In the genomic region with DNA sequence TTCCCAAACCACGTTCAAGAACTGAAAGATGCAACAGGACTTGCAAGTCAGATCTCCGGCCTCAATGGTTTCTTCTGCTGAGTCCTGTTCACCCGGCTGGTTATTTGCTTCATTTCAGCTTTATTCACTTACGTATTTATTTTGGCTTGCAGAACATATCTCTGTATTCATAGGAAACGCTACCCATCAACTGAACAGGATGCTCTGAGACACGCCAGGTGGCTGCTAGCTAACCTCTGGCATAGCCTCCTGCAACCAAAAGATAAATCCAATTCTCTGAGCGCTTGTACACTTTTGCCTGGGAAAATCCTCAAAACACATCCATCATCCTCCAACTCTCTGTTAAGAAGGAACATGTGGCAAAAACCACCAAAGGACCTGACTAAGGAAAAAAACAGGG, we compare ENCODE assay signal across 31 cellular contexts.
"Had no signal": no experiment of that assay in that cellular context is flagged by ENCODE, and none has a peak within 500 bp of the region (broad histone marks: within the 10 kb centered on the region; RNA-seq: fewer than 3 reads in every experiment).

No MANE protein-coding gene starts in this region.

- DNase-seq: activated B cell treated with CpG ODN at 0.5 μM for 24 hours; activated CD4-positive, alpha-beta T cell treated with anti-CD3 and anti-CD28 coated beads for 48 hours; activated CD4-positive, alpha-beta T cell treated with anti-CD3 and anti-CD28 coated beads, Interleukin-2, amount 50 U/mL, for 1 hour; activated CD4-positive, alpha-beta T cell treated with anti-CD3 and anti-CD28 coated beads, Interleukin-2, amount 50 U/mL, for 48 hours; activated CD8-positive, alpha-beta memory T cell treated with anti-CD3 and anti-CD28 coated beads for 24 hours; activated CD8-positive, alpha-beta T cell treated with anti-CD3 and anti-CD28 coated beads for 36 hours; activated effector memory CD4-positive, alpha-beta T cell treated with Interleukin-2 at 50 U/mL for 16 hours; activated gamma-delta T cell treated with Interleukin-2 at 50 U/mL for 16 hours; activated naive CD4-positive, alpha-beta T cell treated with anti-CD3 and anti-CD28 coated beads, Interleukin-2, amount 50 U/mL, for 16 hours; activated naive CD4-positive, alpha-beta T cell treated with Interleukin-2 at 50 U/mL for 16 hours; activated T-cell treated with anti-CD3 and anti-CD28 coated beads, Interleukin-2, amount 50 U/mL, for 4 hours; amniotic stem cell; anterior cingulate cortex; brain microvascular endothelial cell; colonic mucosa; effector memory CD4-positive, alpha-beta T cell; endodermal cell; erythroblast; foreskin keratinocyte; heart right ventricle; T-helper 1 cell; T-helper 17 cell; T1000; WERI-Rb-1 had no signal

- H3K4me3 ChIP-seq: colonic mucosa, esophagus muscularis mucosa, gastroesophageal sphincter, heart right ventricle had no signal

- H3K36me3 ChIP-seq: brain microvascular endothelial cell, colonic mucosa, esophagus muscularis mucosa, gastroesophageal sphincter, heart right ventricle had no signal

- H3K27ac ChIP-seq: brain microvascular endothelial cell, colonic mucosa, esophagus muscularis mucosa, foreskin keratinocyte, gastroesophageal sphincter, heart right ventricle, WERI-Rb-1 had no signal

- H3K27ac Mint-ChIP-seq: activated B cell treated with CpG ODN at 0.5 μM for 24 hours; activated CD8-positive, alpha-beta T cell treated with anti-CD3 and anti-CD28 coated beads for 36 hours; activated naive CD8-positive, alpha-beta T cell; activated T-helper 17 cell treated with anti-CD3 and anti-CD28 coated beads, Interleukin-2, amount 50 U/mL, for 72 hours; endodermal cell; T-helper 17 cell; T-helper 2 cell treated with Interferon-gamma antibody and Interleukin-4, amounts not matched to agents 5 μg/mL and 100 μg/mL, for 36 hours had no signal

- ATAC-seq: activated CD4-positive, CD25-positive, alpha-beta regulatory T cell treated with anti-CD3 and anti-CD28 coated beads, Interleukin-2, amount 50 U/mL, for 24 hours; activated CD8-positive, alpha-beta T cell treated with anti-CD3 and anti-CD28 coated beads for 36 hours; activated T-cell treated with anti-CD3 and anti-CD28 coated beads, Interleukin-2, amount 50 U/mL, for 4 hours; activated T-helper 17 cell treated with anti-CD3 and anti-CD28 coated beads, Interleukin-2, amount 50 U/mL, for 72 hours; foreskin keratinocyte; gastroesophageal sphincter; heart right ventricle; T-helper 17 cell had no signal

- H3K4me1 Mint-ChIP-seq: activated B cell treated with CpG ODN at 0.5 μM for 24 hours; activated T-helper 17 cell treated with anti-CD3 and anti-CD28 coated beads, Interleukin-2, amount 50 U/mL, for 72 hours; central memory CD8-positive, alpha-beta T cell had no signal

- H3K9me3 ChIP-seq: colonic mucosa, esophagus muscularis mucosa, gastroesophageal sphincter, heart right ventricle had no signal

- H3K4me1 ChIP-seq: colonic mucosa, gastroesophageal sphincter had no signal

- H3K27me3 Mint-ChIP-seq: activated B cell treated with CpG ODN at 0.5 μM for 24 hours; activated CD8-positive, alpha-beta T cell treated with anti-CD3 and anti-CD28 coated beads for 36 hours; activated naive CD8-positive, alpha-beta T cell; activated T-helper 17 cell treated with anti-CD3 and anti-CD28 coated beads, Interleukin-2, amount 50 U/mL, for 72 hours; central memory CD8-positive, alpha-beta T cell; T-helper 17 cell had no signal

- H3K4me3 Mint-ChIP-seq: activated B cell treated with CpG ODN at 0.5 μM for 24 hours; activated CD8-positive, alpha-beta T cell treated with anti-CD3 and anti-CD28 coated beads for 36 hours; activated naive CD8-positive, alpha-beta T cell; activated T-cell treated with anti-CD3 and anti-CD28 coated beads, Interleukin-2, amount 50 U/mL, for 4 hours; activated T-helper 17 cell treated with anti-CD3 and anti-CD28 coated beads, Interleukin-2, amount 50 U/mL, for 72 hours; central memory CD8-positive, alpha-beta T cell; endodermal cell; T-helper 17 cell; T-helper 2 cell treated with Interferon-gamma antibody and Interleukin-4, amounts not matched to agents 5 μg/mL and 100 μg/mL, for 36 hours had no signal

- H3K27me3 ChIP-seq: brain microvascular endothelial cell, colonic mucosa, esophagus muscularis mucosa, foreskin keratinocyte, gastroesophageal sphincter, heart right ventricle had no signal

- H3K9me3 Mint-ChIP-seq: activated B cell treated with CpG ODN at 0.5 μM for 24 hours; activated CD8-positive, alpha-beta T cell treated with anti-CD3 and anti-CD28 coated beads for 36 hours; activated T-cell treated with anti-CD3 and anti-CD28 coated beads, Interleukin-2, amount 50 U/mL, for 4 hours; activated T-helper 17 cell treated with anti-CD3 and anti-CD28 coated beads, Interleukin-2, amount 50 U/mL, for 72 hours; central memory CD8-positive, alpha-beta T cell; endodermal cell; T-helper 2 cell treated with Interferon-gamma antibody and Interleukin-4, amounts not matched to agents 5 μg/mL and 100 μg/mL, for 36 hours had no signal
